8 cellular contexts compared by ENCODE assay signal in the genomic region with DNA sequence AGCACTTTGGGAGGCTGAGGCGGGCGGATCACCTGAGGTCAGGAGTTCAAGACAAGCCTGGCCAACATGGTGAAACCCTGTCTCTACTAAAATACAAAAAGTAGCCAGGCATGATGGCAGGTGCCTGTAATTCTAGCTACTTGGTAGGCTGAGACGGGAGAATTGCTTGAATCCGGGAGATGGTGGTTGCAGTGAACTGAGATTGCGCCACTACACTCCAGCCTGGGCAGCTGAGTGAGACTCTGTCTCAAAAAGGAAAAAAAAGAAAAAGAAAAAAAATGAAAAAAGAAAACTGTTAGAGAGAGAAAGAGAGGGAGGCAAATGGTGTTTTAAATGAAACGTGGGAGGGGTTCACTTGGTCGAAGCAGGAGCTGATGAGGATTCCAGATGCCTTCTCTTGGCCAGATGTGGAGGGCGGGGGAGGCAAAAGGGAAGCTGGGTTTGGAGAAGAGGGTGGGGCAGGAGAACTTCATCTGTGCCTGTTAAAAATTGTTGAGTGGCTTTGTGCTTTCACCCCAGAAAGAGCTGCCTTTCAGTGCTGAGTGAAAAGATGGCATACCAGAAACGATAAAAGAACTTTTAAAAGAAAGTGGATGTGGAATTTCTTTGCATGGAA. TPM values are rescaled to one million over a fixed set of nuclear protein-coding genes. Genes with fewer than 3 reads are reported as not detected.
DNase-seq lines count a peak whose midpoint lies in the region; ATAC-seq, FAIRE-seq and TF ChIP-seq lines count a peak whose summit lies in the region.

No MANE protein-coding gene starts in this region.

- no peak overlapping the region for H2BK5ac ChIP-seq in mesendoderm (ENCODE audit: low read length)

- no peaks in the 10 kb centered on the region for H3K79me1 ChIP-seq in mesendoderm (ENCODE audit: low read length)

- FAIRE-seq in D721Med (lab: Jason Lieb, UNC), result no peak

- H3K4me2 ChIP-seq in fibroblast of lung (ENCODE audit: extremely low read depth, insufficient read depth, low read length), result peak overlapping the region; percentile 98
- no peak overlapping the region for H3K4me2 ChIP-seq in mesendoderm (ENCODE audit: low read length)

- no peak overlapping the region for H3K56ac ChIP-seq in mesendoderm (ENCODE audit: low read length)

- DNase-seq in EH (ENCODE audit: low read depth) (peak; percentile 46), SK-N-MC (ENCODE audit: low read depth, low spot score) (no peak), fibroblast of lung (ENCODE audit: low read depth in 2 of 2) (peak in 1 of 2 donors; percentile 75), retinal pigment epithelial cell (ENCODE audit: low read depth) (no peak), SHP77 treated with DMSO at 0.1 percent for 48 hours (lab: John Stamatoyannopoulos, UW) (no peak), mesendoderm (no peak), D721Med (ENCODE audit: insufficient read length, low spot score) (no peak)

- WGBS in mesendoderm (ENCODE audit: extremely low coverage, insufficient coverage, low lambda C conversion rate), result 100% methylated on average over 1 of the region's 9 CpGs

- H3K27ac ChIP-seq in SK-N-MC (peak overlapping the region; percentile 51; the same call in 1 of the 2 replicates), fibroblast of lung (ENCODE audit: insufficient read depth, low read length) (peak overlapping the region; percentile 88), mesendoderm (ENCODE audit: low read depth, low read length) (no peak overlapping the region)

- H2AK5ac ChIP-seq in mesendoderm (ENCODE audit: low read length), result no peak overlapping the region

- no peak overlapping the region for H2BK15ac ChIP-seq in mesendoderm (replicated peaks; ENCODE audit: low read depth)

- H4K20me1 ChIP-seq in fibroblast of lung (ENCODE audit: control insufficient read depth, extremely low read depth, insufficient read depth, low read length), result no peaks in the 10 kb centered on the region

- no peak overlapping the region for H2AFZ ChIP-seq in fibroblast of lung (ENCODE audit: low read length)

- no peak for TF ChIP-seq CTCF in fibroblast of lung (conservative IDR thresholded peaks at IDR 0.05 in 1 of 2, IDR thresholded peaks at IDR 0.05 in 1 of 2; ENCODE audit: low read depth in 1 of 2, low read length in 2 of 2)
- TF ChIP-seq CTCF in retinal pigment epithelial cell (conservative IDR thresholded peaks at IDR 0.05; ENCODE audit: low read depth, low read length), result no peak
- no peak for TF ChIP-seq CTCF in D721Med (IDR thresholded peaks at IDR 0.05; ENCODE audit: insufficient read depth, missing control alignments)

- H3K4me1 ChIP-seq in fibroblast of lung (ENCODE audit: control insufficient read depth, extremely low read depth, insufficient read depth, low read length) (peaks cover 42% of the 10 kb centered on the region), mesendoderm (ENCODE audit: control insufficient read depth, low read depth, low read length) (peaks cover 2% of the 10 kb centered on the region)

- no peak overlapping the region for H4K8ac ChIP-seq in mesendoderm (ENCODE audit: low read depth, low read length)

- H3K9me3 ChIP-seq in SK-N-MC (ENCODE audit: low read depth, low read length) (no peaks in the 10 kb centered on the region), fibroblast of lung (ENCODE audit: control insufficient read depth, insufficient read depth, low read depth, low read length) (no peaks in the 10 kb centered on the region)

- H4K5ac ChIP-seq in mesendoderm (ENCODE audit: low read length), result no peak overlapping the region

- no peak overlapping the region for H3K4ac ChIP-seq in mesendoderm (ENCODE audit: low read depth, low read length)

- H3K9ac ChIP-seq in SK-N-MC (ENCODE audit: insufficient read length) (no peak overlapping the region), fibroblast of lung (ENCODE audit: insufficient read depth, low read length) (peak overlapping the region; percentile 89), mesendoderm (ENCODE audit: low read length) (no peak overlapping the region)

- ATAC-seq in GM21737 (IDR thresholded peaks at IDR 0.05; ENCODE audit: unreplicated experiment), result no peak

- no peaks in the 10 kb centered on the region for H3K27me3 ChIP-seq in fibroblast of lung (ENCODE audit: control insufficient read depth, insufficient read depth, low read length)
- H3K27me3 ChIP-seq in mesendoderm (ENCODE audit: insufficient read depth, low read length, poor library complexity), result no peaks in the 10 kb centered on the region

- H3K79me2 ChIP-seq in fibroblast of lung (ENCODE audit: control insufficient read depth, insufficient read depth, low read length) (peaks cover 60% of the 10 kb centered on the region), mesendoderm (ENCODE audit: control insufficient read depth, insufficient read depth, low read length) (no peaks in the 10 kb centered on the region)

- H3K36me3 ChIP-seq in SK-N-MC (ENCODE audit: insufficient read depth, low read length) (no peaks in the 10 kb centered on the region), fibroblast of lung (ENCODE audit: control insufficient read depth, insufficient read depth, low read length) (peaks cover 5% of the 10 kb centered on the region), mesendoderm (ENCODE audit: control insufficient read depth, insufficient read depth, low read length) (no peaks in the 10 kb centered on the region)

- H2BK120ac ChIP-seq in mesendoderm (ENCODE audit: low read depth, low read length), result no peak overlapping the region

- H3K23ac ChIP-seq in mesendoderm (ENCODE audit: low read length), result no peak overlapping the region

- H3K4me3 ChIP-seq in SK-N-MC (no peak overlapping the region; the same call in 1 of the 2 replicates), fibroblast of lung (replicated peaks in 1 of 4; ENCODE audit: control extremely low read depth in 1 of 4, insufficient read depth in 1 of 4, low read depth in 3 of 4, low read length in 4 of 4) (peak overlapping the region; percentile 81 to 97 (median 90)), retinal pigment epithelial cell (ENCODE audit: low read length) (peak overlapping the region; percentile 68), mesendoderm (ENCODE audit: low read length) (no peak overlapping the region)

- H3K18ac ChIP-seq in mesendoderm (ENCODE audit: low read length), result no peak overlapping the region

RNA-seq across cellular contexts. Expression of gene EMP1, which starts 1.1 kb away (rescaled TPM):
- 27.5 and 53.5 TPM in 2 replicates for total RNA-seq in fibroblast of lung
- 374 and 437 TPM in 2 replicates for polyA plus RNA-seq in fibroblast of lung
- 488 and 577 TPM in 2 replicates for polyA plus RNA-seq in fibroblast of lung (2012)
- 599 and 783 TPM in 2 replicates for polyA minus RNA-seq in fibroblast of lung (ENCODE audit: low replicate concordance)
- 0.45 TPM for polyA plus RNA-seq in mesendoderm (2013, experiment 1 of 2)
- polyA plus RNA-seq in mesendoderm (2013, experiment 2 of 2), result 0.13 TPM

Comparison
In these comparisons a context has a peak if more than half of its experiments do, and no peak if none do; other contexts are left out.
1. H3K4me3 ChIP-seq: peak in fibroblast of lung (4 of 4) and retinal pigment epithelial cell (single experiment); none in SK-N-MC (single experiment) and mesendoderm (single experiment).